Comparison of ENCODE assay signal across 20 cellular contexts in the genomic region with DNA sequence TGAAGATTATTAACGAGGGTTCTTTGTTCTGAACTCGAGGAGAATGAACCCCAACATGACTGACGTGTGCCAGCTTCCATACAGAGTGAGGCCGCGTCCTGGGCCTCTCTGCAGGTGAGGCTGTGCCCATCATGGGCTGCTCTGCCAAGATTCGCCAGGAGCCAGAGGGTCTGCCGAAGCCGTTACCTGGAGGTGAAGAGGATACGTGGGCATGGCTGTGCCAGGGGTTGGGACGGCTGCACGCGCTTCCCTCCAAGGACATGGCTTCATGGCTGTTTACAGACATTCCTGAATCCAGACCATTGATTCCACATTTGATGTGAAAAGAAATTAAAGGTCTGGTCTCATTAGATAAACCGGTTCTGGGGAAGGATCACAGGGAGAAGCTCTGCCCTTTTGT.
"Had no signal": no experiment of that assay in that cellular context is flagged by ENCODE, and none has a peak within 500 bp of the region (broad histone marks: within the 10 kb centered on the region; RNA-seq: fewer than 3 reads in every experiment).

No MANE protein-coding gene starts in this region.

- H2AFZ ChIP-seq: neural progenitor cell, parathyroid adenoma had no signal

- H3K27ac ChIP-seq: coronary artery, heart left ventricle, neural progenitor cell, parathyroid adenoma, psoas muscle, skin epidermis, suprapubic skin, thyroid gland, vagina had no signal

- ATAC-seq: heart left ventricle, natural killer cell, psoas muscle, sciatic nerve had no signal

- H3K4me2 ChIP-seq: neural progenitor cell had no signal

- H3K4me1 ChIP-seq: heart left ventricle, parathyroid adenoma, psoas muscle, suprapubic skin, thyroid gland, vagina had no signal

- H3K4me3 Mint-ChIP-seq: natural killer cell, neural progenitor cell, type B pancreatic cell had no signal

- H3K27ac Mint-ChIP-seq: natural killer cell had no signal

- H3K9me3 Mint-ChIP-seq: natural killer cell, type B pancreatic cell had no signal

- DNase-seq: effector CD8-positive, alpha-beta T cell; heart left ventricle; hypothalamus; kidney glomerular epithelial cell; mammary epithelial cell; mucosa of descending colon; natural killer cell; occipital lobe; psoas muscle; retina; stimulated activated naive CD4-positive, alpha-beta T cell; thyroid gland had no signal

- H3K9me3 ChIP-seq: heart left ventricle, mucosa of descending colon, psoas muscle, suprapubic skin, thyroid gland, vagina had no signal

- H3K4me3 ChIP-seq: coronary artery, heart left ventricle, mucosa of descending colon, neural progenitor cell, psoas muscle, skin epidermis, suprapubic skin, thyroid gland, vagina had no signal

- H3K9ac ChIP-seq: neural progenitor cell, parathyroid adenoma had no signal

- H3K4me1 Mint-ChIP-seq: natural killer cell had no signal

- H3K36me3 ChIP-seq: heart left ventricle, neural progenitor cell, suprapubic skin, thyroid gland, vagina had no signal

- H3K27me3 ChIP-seq: neural progenitor cell, thyroid gland, vagina had no signal
